9 cellular contexts compared by ENCODE assay signal in the genomic region with DNA sequence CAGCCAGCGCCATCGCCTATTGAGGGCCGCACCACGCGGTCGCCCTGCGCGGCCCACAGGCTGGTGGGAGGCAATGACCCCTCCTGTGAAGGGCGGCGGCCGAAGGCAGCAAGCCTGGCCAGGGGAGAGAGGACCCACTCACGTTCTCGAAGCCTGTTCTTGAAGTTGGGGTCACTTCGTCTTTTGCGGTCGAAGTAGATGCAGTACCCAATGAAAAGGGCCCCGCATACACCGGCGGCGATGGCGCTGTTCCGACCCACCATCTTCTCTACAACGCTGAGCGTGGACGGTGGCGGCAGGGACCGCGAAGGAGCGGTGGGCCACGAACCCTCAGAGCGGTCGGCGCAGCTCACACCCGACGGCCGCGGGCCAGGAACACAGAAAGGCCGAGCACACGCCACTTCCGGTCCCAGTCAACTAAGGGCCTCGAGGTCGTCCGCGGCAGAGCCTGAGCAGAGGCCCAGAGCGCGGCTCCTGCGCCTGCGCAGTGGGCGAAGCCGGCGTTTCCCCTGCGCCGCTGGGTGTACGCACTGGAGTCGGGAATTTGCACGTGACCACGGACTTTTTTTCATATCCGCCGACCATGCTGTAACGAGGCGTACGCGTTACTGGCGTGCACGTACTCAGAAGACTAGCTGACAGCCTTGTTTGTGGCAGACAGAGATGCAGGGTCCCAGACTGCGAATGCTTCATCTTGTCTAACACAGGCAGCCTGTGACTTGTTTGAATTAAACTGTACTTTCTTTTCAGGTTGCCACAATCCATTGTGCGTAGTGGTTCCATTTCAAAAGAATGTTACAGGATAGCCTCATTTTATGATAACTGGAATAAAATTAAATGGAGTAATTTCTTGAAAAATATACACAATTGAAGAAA. TPM values are rescaled to one million over a fixed set of nuclear protein-coding genes. Genes with fewer than 3 reads are reported as not detected.
A peak's percentile ranks its signal among the peaks of the same experiment; 100 is the strongest.
DNase-seq lines count a peak whose midpoint lies in the region; ATAC-seq, FAIRE-seq and TF ChIP-seq lines count a peak whose summit lies in the region.
"Had no signal": no experiment of that assay in that cellular context is flagged by ENCODE, and none has a peak within 500 bp of the region (broad histone marks: within the 10 kb centered on the region; RNA-seq: fewer than 3 reads in every experiment).

TSS of gene TOMM20 (minus strand) at position 385 of the 876 bp plus-strand sequence. CDS start at position 263, 122 bp downstream.

- H3K27me3 Mint-ChIP-seq in central memory CD8-positive, alpha-beta T cell, result no peaks in the 10 kb centered on the region

- H4K20me1 ChIP-seq in keratinocyte (ENCODE audit: control insufficient read depth, extremely low read depth, insufficient read depth, low read length), result peaks cover 18% of the 10 kb centered on the region

- peak; percentile 97 for ATAC-seq in GM19025 (IDR thresholded peaks at IDR 0.05; ENCODE audit: low read depth, unreplicated experiment)
- ATAC-seq in HG03342 (IDR thresholded peaks at IDR 0.05; ENCODE audit: unreplicated experiment), result peak; percentile 95
- ATAC-seq in central memory CD8-positive, alpha-beta T cell (replicated peaks; ENCODE audit: extremely low read depth, poor library complexity, severe bottlenecking), result peak; percentile 89

- no peaks in the 10 kb centered on the region for H3K9me1 ChIP-seq in keratinocyte (ENCODE audit: control insufficient read depth, extremely low read depth, insufficient read depth, low read length)

- TF ChIP-seq CTCF in AG09319 (IDR thresholded peaks at IDR 0.05; ENCODE audit: low read depth, low read length), result no peak; the same call in 1 of the 2 replicates
- no peak for TF ChIP-seq CTCF in keratinocyte (optimal IDR thresholded peaks at IDR 0.05 in 1 of 3, IDR thresholded peaks at IDR 0.05 in 1 of 3, conservative IDR thresholded peaks at IDR 0.05 in 1 of 3; ENCODE audit: extremely low read depth in 1 of 3, insufficient read depth in 2 of 3, low read length in 3 of 3)

- peaks cover 5 to 18% of the 10 kb centered on the region in 2 experiments for H3K36me3 ChIP-seq in keratinocyte (ENCODE audit: control insufficient read depth in 2 of 2, extremely low read depth in 1 of 2, insufficient read depth in 2 of 2, low read length in 2 of 2)

- no peaks in the 10 kb centered on the region for H3K9me3 Mint-ChIP-seq in central memory CD8-positive, alpha-beta T cell

- dilution Hi-C loops in keratinocyte (cut with MboI; ENCODE audit: extremely low pct_ligation_motif_present, low sequenced_read_pairs), result no loop called here

- H3K27ac ChIP-seq in keratinocyte (ENCODE audit: control insufficient read depth, insufficient read depth, low read length), result peak within 1 kb of the TSS; percentile 95

- H3K9me3 ChIP-seq in keratinocyte (ENCODE audit: control insufficient read depth, low read depth, low read length), result no peaks in the 10 kb centered on the region

- peaks cover 50% of the 10 kb centered on the region for H3K79me2 ChIP-seq in keratinocyte (ENCODE audit: control insufficient read depth, insufficient read depth, low read length)

- H3K4me1 Mint-ChIP-seq in central memory CD8-positive, alpha-beta T cell, result peaks cover 33% of the 10 kb centered on the region

- peak within 1 kb of the TSS; percentile 61 to 96 (median 74) for H3K4me3 ChIP-seq in keratinocyte (ENCODE audit: control insufficient read depth in 2 of 3, extremely low read depth in 1 of 3, insufficient read depth in 2 of 3, low read depth in 1 of 3, low read length in 3 of 3)

- peak within 1 kb of the TSS; percentile 99 for H3K4me3 Mint-ChIP-seq in central memory CD8-positive, alpha-beta T cell

- peak within 1 kb of the TSS; percentile 99 for H3K9ac ChIP-seq in keratinocyte (ENCODE audit: control insufficient read depth, extremely low read depth, insufficient read depth, low read length)

- peak within 1 kb of the TSS; percentile 100 for H2AFZ ChIP-seq in keratinocyte (ENCODE audit: control insufficient read depth, low read length)

- H3K4me1 ChIP-seq in keratinocyte (ENCODE audit: control insufficient read depth, extremely low read depth, insufficient read depth, low read length), result peaks cover 4% of the 10 kb centered on the region

- peak within 1 kb of the TSS; percentile 90 for H3K4me2 ChIP-seq in keratinocyte (ENCODE audit: control insufficient read depth, extremely low read depth, insufficient read depth, low read depth, low read length)

- H3K36me3 Mint-ChIP-seq in central memory CD8-positive, alpha-beta T cell (ENCODE audit: insufficient read depth), result peaks cover 40% of the 10 kb centered on the region

- FAIRE-seq in keratinocyte (lab: Jason Lieb, UNC), result peak; percentile 36
- FAIRE-seq: colon had no signal

- no peaks in the 10 kb centered on the region for H3K27me3 ChIP-seq in keratinocyte (ENCODE audit: control insufficient read depth, extremely low read depth, insufficient read depth, low read length)

- DNase-seq in AG09319 (ENCODE audit: extremely low read depth, low read depth) (peak; percentile 96), NCI-H446 (lab: John Stamatoyannopoulos, UW) (peak; percentile 99), keratinocyte (ENCODE audit: low read depth, low spot score) (peak; percentile 89)
- DNase-seq in activated CD4-positive, CD25-positive, alpha-beta regulatory T cell treated with anti-CD3 and anti-CD28 coated beads, Interleukin-2, amount 50 U/mL, for 16 hours (ENCODE audit: low read depth, low spot score), result peak; percentile 88
- peak; percentile 84 to 91 for DNase-seq in central memory CD8-positive, alpha-beta T cell (ENCODE audit: low spot score in 2 of 2)
- DNase-seq in stimulated activated CD4-positive, alpha-beta T cell treated with anti-CD3 and anti-CD28 coated beads, Interleukin-15, amount 100 ng/mL, for 1 hour (ENCODE audit: low read depth in 1 of 2, low spot score in 1 of 2), result peak; percentile 88 to 91

- H3K27ac Mint-ChIP-seq in central memory CD8-positive, alpha-beta T cell (ENCODE audit: low read depth), result peak within 1 kb of the TSS; percentile 96

RNA-seq across cellular contexts. Expression of gene TOMM20, which starts in this region (rescaled TPM):
- polyA plus RNA-seq in keratinocyte, result 67.9 to 140 TPM (median 77.9 TPM) in 3 replicates
- polyA plus RNA-seq in keratinocyte (2011; ENCODE audit: low read depth), result 70.5 TPM
- polyA plus RNA-seq in keratinocyte (2011; cell fraction: cytosol; rRNA removed), result 58.6 and 93.3 TPM in 2 replicates
- 46.3 and 62.5 TPM in 2 replicates for polyA plus RNA-seq in keratinocyte (2011; cell fraction: nucleus; rRNA removed)
- polyA plus RNA-seq in keratinocyte (2012; ENCODE audit: low replicate concordance), result 90.7 and 112 TPM in 2 replicates
- 16.4 to 52.5 TPM (median 23.5 TPM) in 3 replicates for polyA minus RNA-seq in keratinocyte
- polyA minus RNA-seq in keratinocyte (2011; cell fraction: cytosol; rRNA and poly(A)+ RNA removed), result 52.6 TPM
- 25.7 and 45.0 TPM in 2 replicates for polyA minus RNA-seq in keratinocyte (2011; cell fraction: nucleus; rRNA and poly(A)+ RNA removed)

Comparison
In these comparisons a context has a peak if more than half of its experiments do, and no peak if none do; other contexts are left out.
1. Peak in every context shown above with its lines: DNase-seq, ATAC-seq, H3K4me3 ChIP-seq and H3K27ac ChIP-seq.